Comparison of ENCODE assay signal across 10 cellular contexts in genomic region chr1:59391216-59392179, GRCh38.
DNase-seq lines count a peak whose midpoint lies in the region; ATAC-seq and TF ChIP-seq lines count a peak whose summit lies in the region.
"Had no signal": no experiment of that assay in that cellular context is flagged by ENCODE, and none has a peak within 500 bp of the region (broad histone marks: within the 10 kb centered on the region; RNA-seq: fewer than 3 reads in every experiment).

No MANE protein-coding gene starts in this region.

- WGBS in esophagus squamous epithelium, 2 donors = 72 to 77% methylated on average over 7 of the region's 7 CpGs

- H3K4me3 Mint-ChIP-seq in stimulated activated naive CD8-positive, alpha-beta T cell treated with anti-CD3 and anti-CD28 coated beads, Interleukin-15, amount 100 ng/mL, for 72 hours = peak overlapping the region in 1 of 2 donors; percentile 12
- H3K4me3 Mint-ChIP-seq in natural killer cell = no peak overlapping the region
- H3K4me3 Mint-ChIP-seq: effector memory CD8-positive, alpha-beta T cell had no signal

- H3K27me3 ChIP-seq in esophagus squamous epithelium = no peaks in the 10 kb centered on the region
- no peaks in the 10 kb centered on the region for H3K27me3 ChIP-seq in MG63

- TF ChIP-seq POLR2A in esophagus squamous epithelium (IDR thresholded peaks at IDR 0.05) = no peak

- H3K9me3 Mint-ChIP-seq in stimulated activated naive CD8-positive, alpha-beta T cell treated with anti-CD3 and anti-CD28 coated beads, Interleukin-15, amount 100 ng/mL, for 72 hours = no peaks in the 10 kb centered on the region
- no peaks in the 10 kb centered on the region for H3K9me3 Mint-ChIP-seq in natural killer cell
- H3K9me3 Mint-ChIP-seq: effector memory CD8-positive, alpha-beta T cell had no signal

- H3K4me3 ChIP-seq in esophagus squamous epithelium = no peak overlapping the region
- H3K4me3 ChIP-seq in MG63 = no peak overlapping the region

- H3K36me3 ChIP-seq in esophagus squamous epithelium (no peaks in the 10 kb centered on the region), MG63 (no peaks in the 10 kb centered on the region)

- H3K27ac ChIP-seq in esophagus squamous epithelium = peak overlapping the region in 3 of 4 donors; percentile 19 to 78 (median 69)

- no peaks in the 10 kb centered on the region for H3K36me3 Mint-ChIP-seq in natural killer cell

- no peak for TF ChIP-seq CTCF in esophagus squamous epithelium (IDR thresholded peaks at IDR 0.05)
- TF ChIP-seq CTCF in natural killer cell (IDR thresholded peaks at IDR 0.05) = no peak

- ATAC-seq in HG03469 (IDR thresholded peaks at IDR 0.05; ENCODE audit: unreplicated experiment) = peak; percentile 44
- peak; percentile 70 for ATAC-seq in stimulated activated naive CD8-positive, alpha-beta T cell treated with anti-CD3 and anti-CD28 coated beads, Interleukin-15, amount 100 ng/mL, for 72 hours
- no peak for ATAC-seq in natural killer cell
- ATAC-seq: effector memory CD8-positive, alpha-beta T cell had no signal

- intact Hi-C loops in esophagus squamous epithelium (cut with DNase I) = no loop called here
- intact Hi-C loops in natural killer cell (cut with micrococcal nuclease) = no loop called here

- H3K4me1 Mint-ChIP-seq in stimulated activated naive CD8-positive, alpha-beta T cell treated with anti-CD3 and anti-CD28 coated beads, Interleukin-15, amount 100 ng/mL, for 72 hours = peaks cover 63% of the 10 kb centered on the region
- peaks cover 19 to 22% of the 10 kb centered on the region in 2 donors for H3K4me1 Mint-ChIP-seq in natural killer cell

- no peaks in the 10 kb centered on the region for H3K9me3 ChIP-seq in esophagus squamous epithelium
- H3K9me3 ChIP-seq in MG63 = no peaks in the 10 kb centered on the region

- H3K4me1 ChIP-seq in esophagus squamous epithelium = peaks cover 0 to 25% (median 0%) of the 10 kb centered on the region in 3 donors

- H3K27me3 Mint-ChIP-seq in stimulated activated naive CD8-positive, alpha-beta T cell treated with anti-CD3 and anti-CD28 coated beads, Interleukin-15, amount 100 ng/mL, for 72 hours = no peaks in the 10 kb centered on the region
- H3K27me3 Mint-ChIP-seq in natural killer cell (ENCODE audit: low read depth in 2 of 2) = peaks cover 0 to 3% of the 10 kb centered on the region in 2 donors
- H3K27me3 Mint-ChIP-seq: effector memory CD8-positive, alpha-beta T cell had no signal

- DNase-seq in SKM-1 treated with dmso at 0.1 percent for 144 hours (lab: John Stamatoyannopoulos, UW; ENCODE audit: unreplicated experiment) = peak; percentile 6
- DNase-seq in SKM-1 (lab: John Stamatoyannopoulos, UW; ENCODE audit: unreplicated experiment) = no peak
- no peak for DNase-seq in esophagus squamous epithelium (lab: John Stamatoyannopoulos, UW)
- DNase-seq in stimulated activated naive CD8-positive, alpha-beta T cell treated with anti-CD3 and anti-CD28 coated beads, Interleukin-15, amount 100 ng/mL, for 72 hours = no peak
- no peak for DNase-seq in MG63
- DNase-seq in SHP77 (lab: John Stamatoyannopoulos, UW) = no peak
- DNase-seq in natural killer cell = no peak
- DNase-seq: activated naive CD4-positive, alpha-beta T cell; effector memory CD8-positive, alpha-beta T cell had no signal

- peak overlapping the region; percentile 6 to 13 for H3K27ac Mint-ChIP-seq in stimulated activated naive CD8-positive, alpha-beta T cell treated with anti-CD3 and anti-CD28 coated beads, Interleukin-15, amount 100 ng/mL, for 72 hours
- H3K27ac Mint-ChIP-seq in natural killer cell = no peak overlapping the region

Comparison
In these comparisons a context has a peak if more than half of its experiments do, and no peak if none do; other contexts are left out.
1. ATAC-seq: peak in HG03469 (single experiment) and stimulated activated naive CD8-positive, alpha-beta T cell treated with anti-CD3 and anti-CD28 coated beads, Interleukin-15, amount 100 ng/mL, for 72 hours (single experiment); none in natural killer cell (0 of 3).
2. H3K27ac Mint-ChIP-seq: peak in stimulated activated naive CD8-positive, alpha-beta T cell treated with anti-CD3 and anti-CD28 coated beads, Interleukin-15, amount 100 ng/mL, for 72 hours (2 of 2); none in natural killer cell (0 of 2).